In the genomic region with DNA sequence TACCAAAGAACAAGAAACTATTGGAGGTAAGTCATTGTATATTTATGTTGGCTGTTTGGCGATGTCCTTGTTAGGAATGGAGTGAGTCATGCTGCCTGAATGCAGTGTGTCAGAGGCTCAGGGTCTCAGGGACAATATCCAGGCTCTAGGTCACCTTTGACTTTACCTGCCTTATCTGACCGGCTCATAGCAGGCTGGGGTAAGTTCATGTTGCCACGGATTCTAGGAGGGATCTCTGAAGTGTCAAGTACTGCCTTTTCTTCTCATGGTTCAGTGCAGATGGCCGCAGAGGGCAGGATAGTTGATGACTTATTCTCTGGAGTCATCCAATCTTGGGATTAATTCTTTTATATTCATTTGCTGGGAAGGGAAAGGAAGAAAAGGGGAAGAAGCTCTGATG, we compare ENCODE assay signal across 12 cellular contexts. TPM values are rescaled to one million over a fixed set of nuclear protein-coding genes. Genes with fewer than 3 reads are reported as not detected.
DNase-seq lines count a peak whose midpoint lies in the region; ATAC-seq and TF ChIP-seq lines count a peak whose summit lies in the region.
"Had no signal": no experiment of that assay in that cellular context is flagged by ENCODE, and none has a peak within 500 bp of the region (broad histone marks: within the 10 kb centered on the region; RNA-seq: fewer than 3 reads in every experiment).

No MANE protein-coding gene starts in this region.

- H3K4ac ChIP-seq in trophoblast cell (ENCODE audit: low read depth, low read length) = no peak overlapping the region

- no peak overlapping the region for H2AFZ ChIP-seq in trophoblast cell (ENCODE audit: insufficient read depth, low read length, poor library complexity)

- no peak overlapping the region for H3K18ac ChIP-seq in trophoblast cell (ENCODE audit: low read length)

- H2BK120ac ChIP-seq in trophoblast cell (ENCODE audit: insufficient read depth, low read length, poor library complexity) = no peak overlapping the region

- no peak overlapping the region for H3K14ac ChIP-seq in trophoblast cell (ENCODE audit: low read length)

- no peak overlapping the region for H3K27ac ChIP-seq in RWPE2 (ENCODE audit: poor library complexity, severe bottlenecking)
- H3K27ac ChIP-seq in trophoblast cell (ENCODE audit: low read depth, low read length) = peak overlapping the region; percentile 54
- H3K27ac ChIP-seq: skin epidermis had no signal

- no peaks in the 10 kb centered on the region for H3K9me3 ChIP-seq in RWPE2 (ENCODE audit: severe bottlenecking)
- H3K9me3 ChIP-seq in trophoblast cell (ENCODE audit: insufficient read depth, low read depth, low read length) = no peaks in the 10 kb centered on the region

- no CpG with 5 or more reads among the region's 4 CpGs for WGBS in trophoblast cell (ENCODE audit: extremely low coverage, insufficient coverage, insufficient read length)

- H3K79me1 ChIP-seq in trophoblast cell (ENCODE audit: low read length) = peaks cover 4% of the 10 kb centered on the region

- no peak for TF ChIP-seq CTCF in RWPE2 (IDR thresholded peaks at IDR 0.05; ENCODE audit: poor library complexity, severe bottlenecking)

- H3K4me1 ChIP-seq in RWPE2 (ENCODE audit: insufficient read depth, poor library complexity, severe bottlenecking) (no peaks in the 10 kb centered on the region), trophoblast cell (ENCODE audit: control insufficient read depth in 1 of 2, insufficient read depth in 2 of 2, low read length in 2 of 2) (peaks cover 2 to 12% of the 10 kb centered on the region in 2 experiments)

- no peaks in the 10 kb centered on the region for H3K79me2 ChIP-seq in trophoblast cell (ENCODE audit: control insufficient read depth, insufficient read depth, low read length, poor library complexity)

- H2BK12ac ChIP-seq in trophoblast cell (ENCODE audit: low read length) = no peak overlapping the region

- no peak overlapping the region for H2BK5ac ChIP-seq in trophoblast cell (ENCODE audit: low read depth, low read length, poor library complexity)

- ATAC-seq in RWPE2 (ENCODE audit: low read depth) = peak; percentile 42; the same call in 1 of the 3 replicates
- no peak for ATAC-seq in HG03097 (IDR thresholded peaks at IDR 0.05; ENCODE audit: low FRiP score, unreplicated experiment)

- no peak overlapping the region for H4K91ac ChIP-seq in trophoblast cell (ENCODE audit: low read depth, low read length)

- no peak overlapping the region for H4K12ac ChIP-seq in trophoblast cell (ENCODE audit: low read depth, low read length)

- H3K4me3 ChIP-seq in RWPE2 (ENCODE audit: severe bottlenecking) (no peak overlapping the region), trophoblast cell (ENCODE audit: low read depth, low read length) (no peak overlapping the region)
- H3K4me3 ChIP-seq: skin epidermis had no signal

- H4K8ac ChIP-seq in trophoblast cell (ENCODE audit: low read depth, low read length) = no peak overlapping the region

- H3K4me2 ChIP-seq in trophoblast cell (ENCODE audit: low read length) = no peak overlapping the region

- H3K27me3 ChIP-seq in RWPE2 (ENCODE audit: insufficient read depth, poor library complexity, severe bottlenecking) (no peaks in the 10 kb centered on the region), trophoblast cell (ENCODE audit: insufficient read depth, low read length) (no peaks in the 10 kb centered on the region)

- H3K36me3 ChIP-seq in RWPE2 (ENCODE audit: low read depth) = no peaks in the 10 kb centered on the region
- no peaks in the 10 kb centered on the region for H3K36me3 ChIP-seq in trophoblast cell (ENCODE audit: control insufficient read depth in 1 of 2, insufficient read depth in 2 of 2, low read length in 2 of 2)

- H3K9ac ChIP-seq in trophoblast cell (ENCODE audit: low read length) = no peak overlapping the region

- no peak overlapping the region for H3K23ac ChIP-seq in trophoblast cell (ENCODE audit: low read length)

- no peak overlapping the region for H2AK5ac ChIP-seq in trophoblast cell (ENCODE audit: low read length)

- DNase-seq in HCEC 1CT (peak; percentile 50), RWPE2 (ENCODE audit: low spot score) (no peak), fibroblast of peridontal ligament (ENCODE audit: extremely low read depth) (peak; percentile 10), trophoblast cell (peak; percentile 86 to 87), NOMO-1 treated with dmso at 0.1 percent for 144 hours (lab: John Stamatoyannopoulos, UW; ENCODE audit: unreplicated experiment) (no peak), NCI-H226 (no peak)
- DNase-seq in activated CD4-positive, alpha-beta T cell treated with anti-CD3 and anti-CD28 coated beads, Interleukin-2, amount 50 U/mL, for 4 hours = no peak
- DNase-seq: KG1, midbrain, NCI-H524 treated with DMSO at 0.1 percent for 48 hours had no signal

RNA-seq across cellular contexts. Expression of a gene that starts 53.2 kb away (rescaled TPM):
- polyA plus RNA-seq in trophoblast cell (2013) = 0.89 TPM in 2 replicates

Comparison
In these comparisons a context has a peak if more than half of its experiments do, and no peak if none do; other contexts are left out.
1. DNase-seq: peak in HCEC 1CT (single experiment), fibroblast of peridontal ligament (single experiment) and trophoblast cell (2 of 2); none in RWPE2 (single experiment), NOMO-1 treated with dmso at 0.1 percent for 144 hours (single experiment), activated CD4-positive, alpha-beta T cell treated with anti-CD3 and anti-CD28 coated beads, Interleukin-2, amount 50 U/mL, for 4 hours (0 of 2) and NCI-H226 (single experiment).